In genomic region chr4:36235306-36235705, GRCh38 we compare ENCODE assay signal across 15 cellular contexts. TPM values are rescaled to one million over a fixed set of nuclear protein-coding genes. Genes with fewer than 3 reads are reported as not detected.
DNase-seq lines count a peak whose midpoint lies in the region; ATAC-seq, FAIRE-seq and TF ChIP-seq lines count a peak whose summit lies in the region.
"Had no signal": no experiment of that assay in that cellular context is flagged by ENCODE, and none has a peak within 500 bp of the region (broad histone marks: within the 10 kb centered on the region; RNA-seq: fewer than 3 reads in every experiment).

No MANE protein-coding gene starts in this region.

- TF ChIP-seq CTCF in 22Rv1 (IDR thresholded peaks at IDR 0.05) (peak; percentile 15; the same call in 1 of the 2 replicates), RWPE2 (IDR thresholded peaks at IDR 0.05; ENCODE audit: poor library complexity, severe bottlenecking) (no peak)

- H3K4me3 ChIP-seq in RWPE2 (ENCODE audit: severe bottlenecking) = no peak overlapping the region
- H3K4me3 ChIP-seq: esophagus squamous epithelium, pancreas, transverse colon had no signal

- TF ChIP-seq POLR2A in GM12892 (IDR thresholded peaks at IDR 0.05; ENCODE audit: low read depth, low read length) = no peak

- peak; percentile 48 for FAIRE-seq in GM12892 (lab: Jason Lieb, UNC)
- FAIRE-seq: pancreas had no signal

- H3K27me3 ChIP-seq in RWPE2 (ENCODE audit: insufficient read depth, poor library complexity, severe bottlenecking) = no peaks in the 10 kb centered on the region
- H3K27me3 ChIP-seq: esophagus squamous epithelium, pancreas, transverse colon had no signal

- DNase-seq in GM12892 (ENCODE audit: insufficient read length) = no peak
- no peak for DNase-seq in RWPE2 (ENCODE audit: low spot score)
- peak; percentile 17 for DNase-seq in glomerular visceral epithelial cell (ENCODE audit: extremely low spot score)
- no peak for DNase-seq in cerebellum (ENCODE audit: low spot score)
- no peak for DNase-seq in NCI-H2196 (lab: John Stamatoyannopoulos, UW; ENCODE audit: unreplicated experiment)
- DNase-seq in stimulated activated naive CD4-positive, alpha-beta T cell treated with Interleukin-2 at 50 U/mL for 16 hours (lab: John Stamatoyannopoulos, UW) = no peak
- DNase-seq in NCI-H2227 (lab: John Stamatoyannopoulos, UW; ENCODE audit: unreplicated experiment) = no peak
- DNase-seq: activated CD4-positive, alpha-beta T cell treated with anti-CD3 and anti-CD28 coated beads, Interleukin-2, amount 50 U/mL, for 48 hours; esophagus squamous epithelium; NCI-H2029; pancreas; transverse colon had no signal

- ATAC-seq in RWPE2 (ENCODE audit: low read depth) = peak; percentile 87
- ATAC-seq: pancreas, Right ventricle myocardium inferior had no signal

- H3K27ac ChIP-seq in 22Rv1 (no peak overlapping the region), RWPE2 (ENCODE audit: poor library complexity, severe bottlenecking) (no peak overlapping the region)
- H3K27ac ChIP-seq: C4-2B, esophagus squamous epithelium, pancreas, transverse colon had no signal

- H3K4me1 ChIP-seq in RWPE2 (ENCODE audit: insufficient read depth, poor library complexity, severe bottlenecking) = no peaks in the 10 kb centered on the region
- H3K4me1 ChIP-seq: pancreas had no signal

- H3K36me3 ChIP-seq in RWPE2 (ENCODE audit: low read depth) = no peaks in the 10 kb centered on the region
- H3K36me3 ChIP-seq: pancreas, transverse colon had no signal

- H3K9me3 ChIP-seq in RWPE2 (ENCODE audit: severe bottlenecking) = no peaks in the 10 kb centered on the region
- H3K9me3 ChIP-seq: esophagus squamous epithelium, pancreas, transverse colon had no signal

RNA-seq across cellular contexts. Expression of gene ARAP2, which starts 9.0 kb away (rescaled TPM):
- polyA plus RNA-seq in GM12892 (2012; ENCODE audit: missing spikeins) = 12.5 TPM
- total RNA-seq in cerebellum = 45.3 TPM

RNA-seq across cellular contexts. Expression of gene DTHD1, which starts 46.1 kb away (rescaled TPM):
- polyA plus RNA-seq in GM12892 (2012; ENCODE audit: missing spikeins) = 0.98 TPM
- total RNA-seq in cerebellum = 2.1 TPM
- total RNA-seq: Right ventricle myocardium inferior had no signal
- polyA plus RNA-seq: pancreas had no signal
